ENCODE assay signal across 1 cellular context in the genomic region with DNA sequence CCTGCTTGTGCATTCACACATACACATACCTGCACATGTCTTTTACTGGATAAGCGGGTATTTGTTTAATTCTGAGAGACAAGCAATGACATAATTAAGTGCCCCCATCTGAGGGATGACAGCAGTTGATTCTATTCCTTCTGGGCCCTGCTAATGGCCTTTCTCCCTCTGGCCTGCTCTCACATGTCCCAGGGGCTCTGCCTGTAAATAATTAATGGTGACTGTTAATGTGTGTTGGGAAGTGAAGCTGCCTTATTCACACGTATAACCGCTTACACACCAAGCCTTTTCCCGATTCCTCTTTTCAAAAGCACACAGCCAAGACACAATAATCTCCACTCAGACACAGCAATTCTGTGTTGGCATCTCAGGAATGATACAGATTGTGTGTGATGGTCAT.
A peak's percentile ranks its signal among the peaks of the same experiment; 100 is the strongest.
TF ChIP-seq lines count a peak whose summit lies in the region.

No MANE protein-coding gene starts in this region.

TF ChIP-seq in GM12878, 131 proteins besides CTCF, POLR2A, EP300 and RAD21 (continued from another document):
- TF ChIP-seq, protein P1, sequence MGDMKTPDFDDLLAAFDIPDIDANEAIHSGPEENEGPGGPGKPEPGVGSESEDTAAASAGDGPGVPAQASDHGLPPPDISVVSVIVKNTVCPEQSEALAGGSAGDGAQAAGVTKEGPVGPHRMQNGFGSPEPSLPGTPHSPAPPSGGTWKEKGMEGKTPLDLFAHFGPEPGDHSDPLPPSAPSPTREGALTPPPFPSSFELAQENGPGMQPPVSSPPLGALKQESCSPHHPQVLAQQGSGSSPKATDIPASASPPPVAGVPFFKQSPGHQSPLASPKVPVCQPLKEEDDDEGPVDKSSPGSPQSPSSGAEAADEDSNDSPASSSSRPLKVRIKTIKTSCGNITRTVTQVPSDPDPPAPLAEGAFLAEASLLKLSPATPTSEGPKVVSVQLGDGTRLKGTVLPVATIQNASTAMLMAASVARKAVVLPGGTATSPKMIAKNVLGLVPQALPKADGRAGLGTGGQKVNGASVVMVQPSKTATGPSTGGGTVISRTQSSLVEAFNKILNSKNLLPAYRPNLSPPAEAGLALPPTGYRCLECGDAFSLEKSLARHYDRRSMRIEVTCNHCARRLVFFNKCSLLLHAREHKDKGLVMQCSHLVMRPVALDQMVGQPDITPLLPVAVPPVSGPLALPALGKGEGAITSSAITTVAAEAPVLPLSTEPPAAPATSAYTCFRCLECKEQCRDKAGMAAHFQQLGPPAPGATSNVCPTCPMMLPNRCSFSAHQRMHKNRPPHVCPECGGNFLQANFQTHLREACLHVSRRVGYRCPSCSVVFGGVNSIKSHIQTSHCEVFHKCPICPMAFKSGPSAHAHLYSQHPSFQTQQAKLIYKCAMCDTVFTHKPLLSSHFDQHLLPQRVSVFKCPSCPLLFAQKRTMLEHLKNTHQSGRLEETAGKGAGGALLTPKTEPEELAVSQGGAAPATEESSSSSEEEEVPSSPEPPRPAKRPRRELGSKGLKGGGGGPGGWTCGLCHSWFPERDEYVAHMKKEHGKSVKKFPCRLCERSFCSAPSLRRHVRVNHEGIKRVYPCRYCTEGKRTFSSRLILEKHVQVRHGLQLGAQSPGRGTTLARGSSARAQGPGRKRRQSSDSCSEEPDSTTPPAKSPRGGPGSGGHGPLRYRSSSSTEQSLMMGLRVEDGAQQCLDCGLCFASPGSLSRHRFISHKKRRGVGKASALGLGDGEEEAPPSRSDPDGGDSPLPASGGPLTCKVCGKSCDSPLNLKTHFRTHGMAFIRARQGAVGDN (IDR thresholded peaks at IDR 0.05) = peak; percentile 68
- peak; percentile 58; the same call in 1 of the 2 replicates for TF ChIP-seq BCL11A (IDR thresholded peaks at IDR 0.05; ENCODE audit: low read depth, low read length)
- no peak for TF ChIP-seq TCF3 (IDR thresholded peaks at IDR 0.05; ENCODE audit: borderline replicate concordance, insufficient read depth, low read depth, low read length)
- no peak for TF ChIP-seq CBX5 (IDR thresholded peaks at IDR 0.05; ENCODE audit: low read depth)
- TF ChIP-seq IRF4 (IDR thresholded peaks at IDR 0.05; ENCODE audit: low read depth, low read length) = peak; percentile 59
- TF ChIP-seq WRNIP1 (IDR thresholded peaks at IDR 0.05; ENCODE audit: borderline replicate concordance, low read depth, low read length) = no peak
- TF ChIP-seq, protein P2, sequence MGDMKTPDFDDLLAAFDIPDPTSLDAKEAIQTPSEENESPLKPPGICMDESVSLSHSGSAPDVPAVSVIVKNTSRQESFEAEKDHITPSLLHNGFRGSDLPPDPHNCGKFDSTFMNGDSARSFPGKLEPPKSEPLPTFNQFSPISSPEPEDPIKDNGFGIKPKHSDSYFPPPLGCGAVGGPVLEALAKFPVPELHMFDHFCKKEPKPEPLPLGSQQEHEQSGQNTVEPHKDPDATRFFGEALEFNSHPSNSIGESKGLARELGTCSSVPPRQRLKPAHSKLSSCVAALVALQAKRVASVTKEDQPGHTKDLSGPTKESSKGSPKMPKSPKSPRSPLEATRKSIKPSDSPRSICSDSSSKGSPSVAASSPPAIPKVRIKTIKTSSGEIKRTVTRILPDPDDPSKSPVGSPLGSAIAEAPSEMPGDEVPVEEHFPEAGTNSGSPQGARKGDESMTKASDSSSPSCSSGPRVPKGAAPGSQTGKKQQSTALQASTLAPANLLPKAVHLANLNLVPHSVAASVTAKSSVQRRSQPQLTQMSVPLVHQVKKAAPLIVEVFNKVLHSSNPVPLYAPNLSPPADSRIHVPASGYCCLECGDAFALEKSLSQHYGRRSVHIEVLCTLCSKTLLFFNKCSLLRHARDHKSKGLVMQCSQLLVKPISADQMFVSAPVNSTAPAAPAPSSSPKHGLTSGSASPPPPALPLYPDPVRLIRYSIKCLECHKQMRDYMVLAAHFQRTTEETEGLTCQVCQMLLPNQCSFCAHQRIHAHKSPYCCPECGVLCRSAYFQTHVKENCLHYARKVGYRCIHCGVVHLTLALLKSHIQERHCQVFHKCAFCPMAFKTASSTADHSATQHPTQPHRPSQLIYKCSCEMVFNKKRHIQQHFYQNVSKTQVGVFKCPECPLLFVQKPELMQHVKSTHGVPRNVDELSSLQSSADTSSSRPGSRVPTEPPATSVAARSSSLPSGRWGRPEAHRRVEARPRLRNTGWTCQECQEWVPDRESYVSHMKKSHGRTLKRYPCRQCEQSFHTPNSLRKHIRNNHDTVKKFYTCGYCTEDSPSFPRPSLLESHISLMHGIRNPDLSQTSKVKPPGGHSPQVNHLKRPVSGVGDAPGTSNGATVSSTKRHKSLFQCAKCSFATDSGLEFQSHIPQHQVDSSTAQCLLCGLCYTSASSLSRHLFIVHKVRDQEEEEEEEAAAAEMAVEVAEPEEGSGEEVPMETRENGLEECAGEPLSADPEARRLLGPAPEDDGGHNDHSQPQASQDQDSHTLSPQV (IDR thresholded peaks at IDR 0.05) = 0 out of 2 replicates have a peak, but pooled peaks have one; percentile 27
- no peak for TF ChIP-seq CEBPB (IDR thresholded peaks at IDR 0.05; ENCODE audit: borderline replicate concordance in 1 of 2, low read depth in 2 of 2, low read length in 2 of 2)
- TF ChIP-seq RBBP5 (conservative IDR thresholded peaks at IDR 0.05) = no peak
- no peak for TF ChIP-seq EGR1 (IDR thresholded peaks at IDR 0.05; ENCODE audit: borderline replicate concordance in 1 of 2, low read depth in 2 of 2, low read length in 2 of 2)
- TF ChIP-seq HDGF (IDR thresholded peaks at IDR 0.05) = 0 out of 2 replicates have a peak, but pooled peaks have one; percentile 52
- TF ChIP-seq, protein P3, sequence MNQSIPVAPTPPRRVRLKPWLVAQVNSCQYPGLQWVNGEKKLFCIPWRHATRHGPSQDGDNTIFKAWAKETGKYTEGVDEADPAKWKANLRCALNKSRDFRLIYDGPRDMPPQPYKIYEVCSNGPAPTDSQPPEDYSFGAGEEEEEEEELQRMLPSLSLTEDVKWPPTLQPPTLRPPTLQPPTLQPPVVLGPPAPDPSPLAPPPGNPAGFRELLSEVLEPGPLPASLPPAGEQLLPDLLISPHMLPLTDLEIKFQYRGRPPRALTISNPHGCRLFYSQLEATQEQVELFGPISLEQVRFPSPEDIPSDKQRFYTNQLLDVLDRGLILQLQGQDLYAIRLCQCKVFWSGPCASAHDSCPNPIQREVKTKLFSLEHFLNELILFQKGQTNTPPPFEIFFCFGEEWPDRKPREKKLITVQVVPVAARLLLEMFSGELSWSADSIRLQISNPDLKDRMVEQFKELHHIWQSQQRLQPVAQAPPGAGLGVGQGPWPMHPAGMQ (IDR thresholded peaks at IDR 0.05; ENCODE audit: borderline replicate concordance) = no peak
- TF ChIP-seq, protein P4, sequence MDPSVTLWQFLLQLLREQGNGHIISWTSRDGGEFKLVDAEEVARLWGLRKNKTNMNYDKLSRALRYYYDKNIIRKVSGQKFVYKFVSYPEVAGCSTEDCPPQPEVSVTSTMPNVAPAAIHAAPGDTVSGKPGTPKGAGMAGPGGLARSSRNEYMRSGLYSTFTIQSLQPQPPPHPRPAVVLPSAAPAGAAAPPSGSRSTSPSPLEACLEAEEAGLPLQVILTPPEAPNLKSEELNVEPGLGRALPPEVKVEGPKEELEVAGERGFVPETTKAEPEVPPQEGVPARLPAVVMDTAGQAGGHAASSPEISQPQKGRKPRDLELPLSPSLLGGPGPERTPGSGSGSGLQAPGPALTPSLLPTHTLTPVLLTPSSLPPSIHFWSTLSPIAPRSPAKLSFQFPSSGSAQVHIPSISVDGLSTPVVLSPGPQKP (IDR thresholded peaks at IDR 0.05; ENCODE audit: low read depth, low read length) = no peak
- TF ChIP-seq EZH2 (IDR thresholded peaks at IDR 0.05; ENCODE audit: borderline replicate concordance, control insufficient read depth, low read depth, low read length) = no peak
- peak; percentile 78; the same call in 1 of the 2 replicates for TF ChIP-seq MYB (IDR thresholded peaks at IDR 0.05; ENCODE audit: borderline replicate concordance, low read depth, low read length)
- TF ChIP-seq, protein P5, sequence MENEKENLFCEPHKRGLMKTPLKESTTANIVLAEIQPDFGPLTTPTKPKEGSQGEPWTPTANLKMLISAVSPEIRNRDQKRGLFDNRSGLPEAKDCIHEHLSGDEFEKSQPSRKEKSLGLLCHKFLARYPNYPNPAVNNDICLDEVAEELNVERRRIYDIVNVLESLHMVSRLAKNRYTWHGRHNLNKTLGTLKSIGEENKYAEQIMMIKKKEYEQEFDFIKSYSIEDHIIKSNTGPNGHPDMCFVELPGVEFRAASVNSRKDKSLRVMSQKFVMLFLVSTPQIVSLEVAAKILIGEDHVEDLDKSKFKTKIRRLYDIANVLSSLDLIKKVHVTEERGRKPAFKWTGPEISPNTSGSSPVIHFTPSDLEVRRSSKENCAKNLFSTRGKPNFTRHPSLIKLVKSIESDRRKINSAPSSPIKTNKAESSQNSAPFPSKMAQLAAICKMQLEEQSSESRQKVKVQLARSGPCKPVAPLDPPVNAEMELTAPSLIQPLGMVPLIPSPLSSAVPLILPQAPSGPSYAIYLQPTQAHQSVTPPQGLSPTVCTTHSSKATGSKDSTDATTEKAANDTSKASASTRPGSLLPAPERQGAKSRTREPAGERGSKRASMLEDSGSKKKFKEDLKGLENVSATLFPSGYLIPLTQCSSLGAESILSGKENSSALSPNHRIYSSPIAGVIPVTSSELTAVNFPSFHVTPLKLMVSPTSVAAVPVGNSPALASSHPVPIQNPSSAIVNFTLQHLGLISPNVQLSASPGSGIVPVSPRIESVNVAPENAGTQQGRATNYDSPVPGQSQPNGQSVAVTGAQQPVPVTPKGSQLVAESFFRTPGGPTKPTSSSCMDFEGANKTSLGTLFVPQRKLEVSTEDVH (IDR thresholded peaks at IDR 0.05; ENCODE audit: low read depth, partially characterized antibody) = no peak
- TF ChIP-seq, protein P6, sequence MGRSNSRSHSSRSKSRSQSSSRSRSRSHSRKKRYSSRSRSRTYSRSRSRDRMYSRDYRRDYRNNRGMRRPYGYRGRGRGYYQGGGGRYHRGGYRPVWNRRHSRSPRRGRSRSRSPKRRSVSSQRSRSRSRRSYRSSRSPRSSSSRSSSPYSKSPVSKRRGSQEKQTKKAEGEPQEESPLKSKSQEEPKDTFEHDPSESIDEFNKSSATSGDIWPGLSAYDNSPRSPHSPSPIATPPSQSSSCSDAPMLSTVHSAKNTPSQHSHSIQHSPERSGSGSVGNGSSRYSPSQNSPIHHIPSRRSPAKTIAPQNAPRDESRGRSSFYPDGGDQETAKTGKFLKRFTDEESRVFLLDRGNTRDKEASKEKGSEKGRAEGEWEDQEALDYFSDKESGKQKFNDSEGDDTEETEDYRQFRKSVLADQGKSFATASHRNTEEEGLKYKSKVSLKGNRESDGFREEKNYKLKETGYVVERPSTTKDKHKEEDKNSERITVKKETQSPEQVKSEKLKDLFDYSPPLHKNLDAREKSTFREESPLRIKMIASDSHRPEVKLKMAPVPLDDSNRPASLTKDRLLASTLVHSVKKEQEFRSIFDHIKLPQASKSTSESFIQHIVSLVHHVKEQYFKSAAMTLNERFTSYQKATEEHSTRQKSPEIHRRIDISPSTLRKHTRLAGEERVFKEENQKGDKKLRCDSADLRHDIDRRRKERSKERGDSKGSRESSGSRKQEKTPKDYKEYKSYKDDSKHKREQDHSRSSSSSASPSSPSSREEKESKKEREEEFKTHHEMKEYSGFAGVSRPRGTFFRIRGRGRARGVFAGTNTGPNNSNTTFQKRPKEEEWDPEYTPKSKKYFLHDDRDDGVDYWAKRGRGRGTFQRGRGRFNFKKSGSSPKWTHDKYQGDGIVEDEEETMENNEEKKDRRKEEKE (IDR thresholded peaks at IDR 0.05) = no peak
- no peak for TF ChIP-seq CREB1 (IDR thresholded peaks at IDR 0.05; ENCODE audit: low read depth)
